ENCODE assay signal across 11 cellular contexts in the genomic region with DNA sequence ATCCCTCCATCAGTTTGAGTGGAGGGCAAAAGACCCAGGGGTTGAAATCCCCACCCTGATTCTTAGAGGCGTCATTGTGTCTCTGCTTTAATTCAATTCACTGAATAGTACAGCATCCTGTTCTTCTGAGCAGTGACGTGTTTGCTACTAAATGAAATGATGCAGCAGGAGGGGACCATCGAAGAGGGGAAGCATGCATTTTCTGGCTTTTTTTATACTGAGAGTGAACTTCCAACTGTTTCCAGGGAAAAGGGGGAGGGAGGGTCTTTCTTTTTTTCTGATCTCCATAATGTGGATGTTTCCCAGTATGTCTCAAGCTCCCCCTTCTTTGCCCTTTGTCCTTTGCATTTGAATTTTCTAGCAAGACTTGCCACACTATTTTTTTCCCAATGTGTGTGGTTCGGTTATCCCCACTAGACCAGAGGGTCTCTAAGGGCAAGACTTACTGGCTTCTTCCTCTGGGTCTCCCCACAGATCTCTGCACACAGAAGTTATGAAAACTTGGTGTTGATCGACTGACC. TPM values are rescaled to one million over a fixed set of nuclear protein-coding genes. Genes with fewer than 3 reads are reported as not detected.
DNase-seq lines count a peak whose midpoint lies in the region; ATAC-seq and TF ChIP-seq lines count a peak whose summit lies in the region.
"Had no signal": no experiment of that assay in that cellular context is flagged by ENCODE, and none has a peak within 500 bp of the region (broad histone marks: within the 10 kb centered on the region; RNA-seq: fewer than 3 reads in every experiment).

No MANE protein-coding gene starts in this region.

- H3K36me3 ChIP-seq in BLaER1 (peaks cover 40% of the 10 kb centered on the region), DOHH2 (ENCODE audit: control insufficient read depth, low read length) (peaks cover 18% of the 10 kb centered on the region), ascending aorta (no peaks in the 10 kb centered on the region), neutrophil (no peaks in the 10 kb centered on the region), aorta (ENCODE audit: control insufficient read depth in 1 of 2, insufficient read depth in 2 of 2, low read length in 1 of 2) (no peaks in the 10 kb centered on the region), mesenchymal stem cell (ENCODE audit: control insufficient read depth in 1 of 2, insufficient read depth in 2 of 2, low read depth in 1 of 2, low read length in 2 of 2) (peaks cover 5 to 6% of the 10 kb centered on the region in 2 experiments)

- H3K4ac ChIP-seq in mesenchymal stem cell (ENCODE audit: low read depth in 1 of 2, low read length in 2 of 2) = no peak overlapping the region

- H2AFZ ChIP-seq in mesenchymal stem cell (ENCODE audit: low read depth, low read length) = no peak overlapping the region

- WGBS in aorta, 2 donors = 29 to 32% methylated on average over 5 of the region's 5 CpGs
- WGBS in mesenchymal stem cell = 83% methylated on average over 5 of the region's 5 CpGs

- H3K9me3 ChIP-seq in BLaER1 (no peaks in the 10 kb centered on the region), DOHH2 (ENCODE audit: control insufficient read depth, insufficient read depth, low read length) (no peaks in the 10 kb centered on the region), ascending aorta (no peaks in the 10 kb centered on the region), neutrophil (no peaks in the 10 kb centered on the region), aorta (ENCODE audit: control insufficient read depth, low read length) (no peaks in the 10 kb centered on the region), mesenchymal stem cell (ENCODE audit: control insufficient read depth, low read length) (no peaks in the 10 kb centered on the region)

- peaks cover 21% of the 10 kb centered on the region for H3K79me1 ChIP-seq in mesenchymal stem cell (replicated peaks; ENCODE audit: low read length, poor library complexity, severe bottlenecking)

- H2BK12ac ChIP-seq in mesenchymal stem cell (ENCODE audit: low read length in 2 of 2) = no peak overlapping the region

- no peak for ATAC-seq in aorta (ENCODE audit: low FRiP score)

- TF ChIP-seq CTCF in DOHH2 (IDR thresholded peaks at IDR 0.05; ENCODE audit: low read depth, low read length, poor library complexity, severe bottlenecking) (no peak), ascending aorta (IDR thresholded peaks at IDR 0.05) (no peak), neutrophil (IDR thresholded peaks at IDR 0.05) (no peak), chondrocyte (IDR thresholded peaks at IDR 0.05) (no peak)

- H3K27ac ChIP-seq in BLaER1 (no peak overlapping the region), DOHH2 (ENCODE audit: low read depth, low read length) (no peak overlapping the region), ascending aorta (peak overlapping the region; percentile 97 to 98), neutrophil (peak overlapping the region; percentile 95), aorta (ENCODE audit: low read depth in 1 of 2, low read length in 2 of 2) (peak overlapping the region in 1 of 2 donors; percentile 83), mesenchymal stem cell (ENCODE audit: low read length, poor library complexity, severe bottlenecking) (no peak overlapping the region)

- H2BK120ac ChIP-seq in mesenchymal stem cell (ENCODE audit: low read depth, low read length) = no peak overlapping the region

- intact Hi-C loops in ascending aorta (cut with DNase I) (no loop called here), aorta (cut with DNase I) (no loop called here)

- no peak overlapping the region for H2BK15ac ChIP-seq in mesenchymal stem cell (ENCODE audit: low read depth, poor library complexity, severe bottlenecking)

- H4K20me1 ChIP-seq in BLaER1 (no peaks in the 10 kb centered on the region), DOHH2 (ENCODE audit: control insufficient read depth, insufficient read depth, low read depth, low read length) (no peaks in the 10 kb centered on the region)

- H3K23ac ChIP-seq in mesenchymal stem cell (ENCODE audit: low read length in 2 of 2) = peak overlapping the region in 1 of 2 experiments; percentile 9

- H3K4me2 ChIP-seq in BLaER1 (peak overlapping the region; percentile 98), DOHH2 (ENCODE audit: low read length) (peak overlapping the region; percentile 100), mesenchymal stem cell (ENCODE audit: low read length, poor library complexity, severe bottlenecking) (no peak overlapping the region)

- H3F3A ChIP-seq in DOHH2 (ENCODE audit: control insufficient read depth, insufficient read depth) = no peaks in the 10 kb centered on the region

- H3K27ac Mint-ChIP-seq in chondrocyte (ENCODE audit: unreplicated experiment) = no peak overlapping the region

- no peak overlapping the region for H2AK5ac ChIP-seq in mesenchymal stem cell (ENCODE audit: low read length, severe bottlenecking)

- no peak overlapping the region for H3K14ac ChIP-seq in mesenchymal stem cell (ENCODE audit: low read length in 2 of 2)

- peaks cover 29% of the 10 kb centered on the region for H3K4me1 Mint-ChIP-seq in chondrocyte (ENCODE audit: low read depth)

- no peak overlapping the region for H3K4me3 Mint-ChIP-seq in chondrocyte (ENCODE audit: unreplicated experiment)

- no peaks in the 10 kb centered on the region for H3K27me3 Mint-ChIP-seq in chondrocyte (ENCODE audit: low read depth)

- H3K4me3 ChIP-seq in BLaER1 (no peak overlapping the region), DOHH2 (ENCODE audit: low read length) (peak overlapping the region; percentile 99), ascending aorta (peak overlapping the region in 1 of 2 donors; percentile 0), neutrophil (ENCODE audit: low read depth in 1 of 2, low read length in 1 of 2) (no peak overlapping the region), aorta (ENCODE audit: low read length in 2 of 2) (no peak overlapping the region), mesenchymal stem cell (ENCODE audit: insufficient read depth in 1 of 2, low read depth in 1 of 2, low read length in 2 of 2) (no peak overlapping the region)

- H2BK5ac ChIP-seq in mesenchymal stem cell (ENCODE audit: low read depth, low read length, poor library complexity, severe bottlenecking) = no peak overlapping the region

- peaks cover 32% of the 10 kb centered on the region for H3K79me2 ChIP-seq in DOHH2 (ENCODE audit: control insufficient read depth, low read length)

- no peak overlapping the region for H3K18ac ChIP-seq in mesenchymal stem cell (ENCODE audit: low read depth in 1 of 2, low read length in 2 of 2)

- no peak overlapping the region for H3K9ac ChIP-seq in BLaER1
- no peak overlapping the region for H3K9ac ChIP-seq in mesenchymal stem cell (ENCODE audit: low read length)

- no peaks in the 10 kb centered on the region for H3K27me3 ChIP-seq in BLaER1
- H3K27me3 ChIP-seq in DOHH2 (ENCODE audit: control insufficient read depth, low read length) = no peaks in the 10 kb centered on the region
- H3K27me3 ChIP-seq in ascending aorta = no peaks in the 10 kb centered on the region
- no peaks in the 10 kb centered on the region for H3K27me3 ChIP-seq in neutrophil
- H3K27me3 ChIP-seq in aorta (ENCODE audit: control insufficient read depth in 1 of 2, insufficient read depth in 2 of 2, low read length in 1 of 2) = no peaks in the 10 kb centered on the region
- no peaks in the 10 kb centered on the region for H3K27me3 ChIP-seq in mesenchymal stem cell (ENCODE audit: control insufficient read depth in 1 of 2, insufficient read depth in 1 of 2, low read length in 2 of 2)

- DNase-seq in ascending aorta (ENCODE audit: low spot score in 2 of 2) (no peak), chondrocyte (ENCODE audit: low spot score) (no peak), NCI-H1930 (lab: John Stamatoyannopoulos, UW) (no peak), aorta (no peak), mesenchymal stem cell (no peak)
- DNase-seq: DMS53, NCI-H82, T-helper 9 cell had no signal

- no peaks in the 10 kb centered on the region for H3K9me2 ChIP-seq in DOHH2 (replicated peaks; ENCODE audit: control insufficient read depth, low read length)

- peaks cover 1% of the 10 kb centered on the region for H3K36me3 Mint-ChIP-seq in chondrocyte (ENCODE audit: low read depth)

- H3K4me1 ChIP-seq in BLaER1 = peaks cover 55% of the 10 kb centered on the region
- peaks cover 33% of the 10 kb centered on the region for H3K4me1 ChIP-seq in DOHH2 (ENCODE audit: control insufficient read depth, low read length)
- peaks cover 4 to 52% of the 10 kb centered on the region in 2 donors for H3K4me1 ChIP-seq in ascending aorta
- H3K4me1 ChIP-seq in neutrophil (ENCODE audit: control insufficient read depth in 1 of 2, insufficient read depth in 1 of 2, low read depth in 1 of 2, low read length in 1 of 2) = peaks cover 48 to 50% of the 10 kb centered on the region in 2 experiments
- H3K4me1 ChIP-seq in aorta (ENCODE audit: control insufficient read depth in 1 of 2, insufficient read depth in 2 of 2, low read length in 2 of 2) = peaks cover 0 to 8% of the 10 kb centered on the region in 2 donors
- H3K4me1 ChIP-seq in mesenchymal stem cell (ENCODE audit: control insufficient read depth, insufficient read depth, low read depth, low read length) = peaks cover 16% of the 10 kb centered on the region

- no peaks in the 10 kb centered on the region for H3K9me3 Mint-ChIP-seq in chondrocyte (ENCODE audit: low read depth)

- no peak overlapping the region for H4K91ac ChIP-seq in mesenchymal stem cell (ENCODE audit: low read length)

- H4K8ac ChIP-seq in mesenchymal stem cell (ENCODE audit: low read length) = no peak overlapping the region

RNA-seq across cellular contexts. Expression of a gene that starts 2.7 kb away (rescaled TPM):
- 55.9 TPM for total RNA-seq in ascending aorta
- total RNA-seq in chondrocyte = 48.6 to 61.0 TPM (median 49.1 TPM) in 3 replicates
- total RNA-seq in aorta = 10 to 100 TPM; 52.2 to 76.7 TPM
- 100 to 1,000 TPM in 1 of 2 donors, 10 to 100 TPM in 1; 10.9 to 101 TPM for polyA plus RNA-seq in aorta
- polyA plus RNA-seq in mesenchymal stem cell (2013, experiment 1 of 2) = 23.0 TPM
- polyA plus RNA-seq in mesenchymal stem cell (2013, experiment 2 of 2) = 21.1 TPM

RNA-seq across cellular contexts. Expression of a gene that starts 44.7 kb away (rescaled TPM):
- total RNA-seq in ascending aorta (315 TPM), chondrocyte (10.6 to 16.6 TPM (median 11.6 TPM) in 3 replicates), aorta (10 to 100 TPM; 52.4 to 54.5 TPM)
- polyA plus RNA-seq in aorta = 100 to 1,000 TPM in 1 of 2 donors, 10 to 100 TPM in 1; 26.3 to 166 TPM
- 10.6 TPM for polyA plus RNA-seq in mesenchymal stem cell (2013, experiment 1 of 2)
- 10.2 TPM for polyA plus RNA-seq in mesenchymal stem cell (2013, experiment 2 of 2)

RNA-seq across cellular contexts. Expression of a gene that starts 52.0 kb away (rescaled TPM):
- total RNA-seq in ascending aorta (187 TPM), chondrocyte (0.21 to 0.27 TPM in 2 of 3 replicates, not detected in the other), aorta (100 to 1,000 TPM; 116 to 168 TPM)
- 100 to 1,000 TPM in 1 of 2 donors, 10 to 100 TPM in 1; 39.4 to 110 TPM for polyA plus RNA-seq in aorta
- 0.04 TPM for polyA plus RNA-seq in mesenchymal stem cell (2013, experiment 1 of 2)
- polyA plus RNA-seq in mesenchymal stem cell (2013, experiment 2 of 2) = 0.07 TPM

RNA-seq across cellular contexts. Expression of a gene that starts 59.7 kb away (rescaled TPM):
- total RNA-seq in ascending aorta = 37.5 TPM
- total RNA-seq in chondrocyte = 120 to 164 TPM (median 122 TPM) in 3 replicates
- 10 to 100 TPM; 70.6 to 82.9 TPM for total RNA-seq in aorta
- 10 to 100 TPM; 67.0 to 72.8 TPM for polyA plus RNA-seq in aorta
- polyA plus RNA-seq in mesenchymal stem cell (2013, experiment 1 of 2) = 125 TPM
- 126 TPM for polyA plus RNA-seq in mesenchymal stem cell (2013, experiment 2 of 2)

Comparison
In these comparisons a context has a peak if more than half of its experiments do, and no peak if none do; other contexts are left out.
1. H3K27ac ChIP-seq: peak in ascending aorta (2 of 2) and neutrophil (single experiment); none in BLaER1 (single experiment), DOHH2 (single experiment) and mesenchymal stem cell (single experiment).
2. RNA of a gene that starts 52.0 kb away (total RNA-seq): 187 TPM in ascending aorta (single experiment) and 116 to 168 TPM in aorta; 0.21 to 0.27 TPM in chondrocyte; every median in the first group is over 10 times any median in the second.